ENCODE assay signal across 8 cellular contexts in the genomic region with DNA sequence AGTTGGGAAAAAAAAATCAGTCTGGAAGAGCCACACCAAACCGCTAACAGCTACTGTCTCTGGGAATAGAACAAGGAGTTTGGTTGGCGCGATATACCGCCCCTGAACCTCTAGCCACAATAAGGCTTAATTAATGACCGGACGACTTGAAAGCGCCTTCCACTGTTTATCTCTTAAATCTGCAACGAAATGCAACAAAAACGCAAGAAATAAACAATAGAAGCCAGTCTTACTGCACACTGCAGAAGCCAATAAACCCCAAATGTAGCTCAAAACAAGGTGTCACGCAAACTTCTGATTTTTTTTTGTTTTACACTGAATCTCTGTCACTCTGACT. TPM values are rescaled to one million over a fixed set of nuclear protein-coding genes. Genes with fewer than 3 reads are reported as not detected.
DNase-seq lines count a peak whose midpoint lies in the region; ATAC-seq and TF ChIP-seq lines count a peak whose summit lies in the region.

No MANE protein-coding gene starts in this region.

- peak overlapping the region in 3 of 5 experiments; percentile 90 to 100 (median 93) for H3K27ac Mint-ChIP-seq in brain

- TF ChIP-seq POLR2A in upper lobe of left lung (IDR thresholded peaks at IDR 0.05): no peak

- ATAC-seq in HG03095 (IDR thresholded peaks at IDR 0.05; ENCODE audit: unreplicated experiment) (peak; percentile 6), upper lobe of left lung (ENCODE audit: low FRiP score in 2 of 2) (peak in 1 of 2 donors; percentile 7), HG03025 (IDR thresholded peaks at IDR 0.05; ENCODE audit: low FRiP score, unreplicated experiment) (no peak)

- H3K4me1 Mint-ChIP-seq in brain: peaks cover 9% of the 10 kb centered on the region

- peak overlapping the region; percentile 83 to 98 for H3K27ac ChIP-seq in liver (ENCODE audit: low read depth in 1 of 2, low read length in 2 of 2)
- peak overlapping the region; percentile 86 to 96 (median 91) for H3K27ac ChIP-seq in upper lobe of left lung
- no peak overlapping the region for H3K27ac ChIP-seq in WERI-Rb-1

- H3K36me3 ChIP-seq in liver (ENCODE audit: control insufficient read depth in 4 of 4, insufficient read depth in 3 of 4, low read depth in 1 of 4, low read length in 3 of 4) (no peaks in the 10 kb centered on the region), upper lobe of left lung (peaks cover 0 to 4% (median 0%) of the 10 kb centered on the region in 4 donors), WERI-Rb-1 (no peaks in the 10 kb centered on the region)

- H3K36me3 Mint-ChIP-seq in brain: peaks cover 15% of the 10 kb centered on the region

- 3% methylated on average over 10 of the region's 10 CpGs for WGBS in liver
- WGBS in upper lobe of left lung, 2 donors: 1% methylated on average over 10 of the region's 10 CpGs

- H3K4me3 ChIP-seq in AG09309 (ENCODE audit: control insufficient read depth, low read depth, low read length) (peak overlapping the region; percentile 19), liver (ENCODE audit: low read depth in 1 of 3, low read length in 3 of 3) (peak overlapping the region in 1 of 3 donors; percentile 15), upper lobe of left lung (peak overlapping the region in 3 of 4 donors; percentile 48 to 61 (median 54)), WERI-Rb-1 (ENCODE audit: low read depth, low read length) (no peak overlapping the region)

- TF ChIP-seq RAD21 in liver (IDR thresholded peaks at IDR 0.05): no peak

- no peak for TF ChIP-seq EP300 in upper lobe of left lung (IDR thresholded peaks at IDR 0.05)

- H3K27me3 Mint-ChIP-seq in brain: peaks cover 45% of the 10 kb centered on the region

- peaks cover 3 to 12% (median 8%) of the 10 kb centered on the region in 5 experiments for H3K9me3 Mint-ChIP-seq in brain

- peak overlapping the region; percentile 58 to 84 (median 69) for H3K4me3 Mint-ChIP-seq in brain

- DNase-seq in AG09309 (ENCODE audit: low read depth) (no peak), upper lobe of left lung (no peak), WERI-Rb-1 (no peak), retina (no peak)

- H3K9ac ChIP-seq in liver (ENCODE audit: low read depth in 1 of 2, low read length in 2 of 2): peak overlapping the region; percentile 94 to 98

- H3K27me3 ChIP-seq in liver (ENCODE audit: control insufficient read depth in 4 of 4, insufficient read depth in 4 of 4, low read length in 3 of 4) (no peaks in the 10 kb centered on the region), upper lobe of left lung (no peaks in the 10 kb centered on the region), WERI-Rb-1 (ENCODE audit: insufficient read depth, low read depth, severe bottlenecking) (no peaks in the 10 kb centered on the region)

- no peaks in the 10 kb centered on the region for H3K9me3 ChIP-seq in liver (ENCODE audit: control insufficient read depth in 4 of 4, low read length in 3 of 4)
- H3K9me3 ChIP-seq in upper lobe of left lung: no peaks in the 10 kb centered on the region
- no peaks in the 10 kb centered on the region for H3K9me3 ChIP-seq in WERI-Rb-1 (ENCODE audit: severe bottlenecking)

- H3K4me1 ChIP-seq in liver (ENCODE audit: control insufficient read depth in 4 of 4, insufficient read depth in 4 of 4, low read length in 3 of 4): peaks cover 2 to 23% (median 11%) of the 10 kb centered on the region in 4 donors
- H3K4me1 ChIP-seq in upper lobe of left lung: peaks cover 16 to 43% (median 23%) of the 10 kb centered on the region in 4 donors

- TF ChIP-seq CTCF in AG09309 (IDR thresholded peaks at IDR 0.05; ENCODE audit: control insufficient read depth, insufficient read depth, low read depth, low read length, missing control alignments): no peak
- TF ChIP-seq CTCF in brain (conservative IDR thresholded peaks at IDR 0.05): no peak
- TF ChIP-seq CTCF in liver (IDR thresholded peaks at IDR 0.05; ENCODE audit: low read depth, low read length, missing input control): no peak
- no peak for TF ChIP-seq CTCF in upper lobe of left lung (IDR thresholded peaks at IDR 0.05)
- no peak for TF ChIP-seq CTCF in WERI-Rb-1 (IDR thresholded peaks at IDR 0.05; ENCODE audit: low read depth, low read length)

TF ChIP-seq in liver, 16 proteins besides CTCF, POLR2A, EP300 and RAD21:
- peak; percentile 3 for TF ChIP-seq YY1 (IDR thresholded peaks at IDR 0.05)
- TF ChIP-seq, protein P1, sequence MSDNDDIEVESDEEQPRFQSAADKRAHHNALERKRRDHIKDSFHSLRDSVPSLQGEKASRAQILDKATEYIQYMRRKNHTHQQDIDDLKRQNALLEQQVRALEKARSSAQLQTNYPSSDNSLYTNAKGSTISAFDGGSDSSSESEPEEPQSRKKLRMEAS (IDR thresholded peaks at IDR 0.05): no peak

RNA-seq across cellular contexts. Expression of gene BTBD19, which starts 10.9 kb away (rescaled TPM):
- polyA plus RNA-seq in brain (ENCODE audit: insufficient read depth, low read depth, low replicate concordance) (0.42 TPM), liver (1 to 10 TPM; 2.5 to 2.7 TPM)
- total RNA-seq in liver (1 to 10 TPM; 1.3 to 3.1 TPM), upper lobe of left lung (10 to 100 TPM in 4 of 6 donors, 1 to 10 TPM in 2; 5.1 to 63.9 (median 17.8) TPM)

RNA-seq across cellular contexts. Expression of gene DYNLT4, which starts 12.1 kb away (rescaled TPM):
- polyA plus RNA-seq in brain (ENCODE audit: insufficient read depth, low read depth, low replicate concordance): not detected
- under 1 TPM in 1 of 2 donors, not detected in 1; 0.50 TPM for total RNA-seq in liver
- polyA plus RNA-seq in liver: under 1 TPM in 1 of 2 donors, not detected in 1; 0.29 TPM
- 10 to 100 TPM in 4 of 6 donors, 1 to 10 TPM in 2; 1.2 to 38.8 (median 10.9) TPM for total RNA-seq in upper lobe of left lung

RNA-seq across cellular contexts. Expression of gene PLK3, which starts 19.0 kb away (rescaled TPM):
- polyA plus RNA-seq in brain (ENCODE audit: insufficient read depth, low read depth, low replicate concordance) (4.9 TPM), liver (1 to 10 TPM; 1.5 to 2.2 TPM)
- total RNA-seq in liver (1 to 10 TPM; 2.3 to 5.7 TPM), upper lobe of left lung (10 to 100 TPM; 24.9 to 72.4 (median 49.6) TPM)

RNA-seq across cellular contexts. Expression of gene PTCH2, which starts 23.8 kb away (rescaled TPM):
- polyA plus RNA-seq in brain (ENCODE audit: insufficient read depth, low read depth, low replicate concordance): 0.71 TPM
- total RNA-seq in liver: under 1 TPM; 0.14 to 0.17 TPM
- under 1 TPM; 0.15 to 0.24 TPM for polyA plus RNA-seq in liver
- total RNA-seq in upper lobe of left lung: 1 to 10 TPM in 2 of 6 donors, under 1 TPM in 4; 0.30 to 1.4 (median 0.82) TPM

RNA-seq across cellular contexts. Expression of gene BEST4, which starts 31.3 kb away (rescaled TPM):
- polyA plus RNA-seq in brain (ENCODE audit: insufficient read depth, low read depth, low replicate concordance): 0.87 TPM
- total RNA-seq in liver: under 1 TPM in 1 of 2 donors, not detected in 1; 0.05 TPM
- not detected for polyA plus RNA-seq in liver
- total RNA-seq in upper lobe of left lung: 1 to 10 TPM in 3 of 6 donors, under 1 TPM in 3; 0.30 to 9.1 (median 0.81) TPM
